ENCODE assay signal across 15 cellular contexts in the genomic region with DNA sequence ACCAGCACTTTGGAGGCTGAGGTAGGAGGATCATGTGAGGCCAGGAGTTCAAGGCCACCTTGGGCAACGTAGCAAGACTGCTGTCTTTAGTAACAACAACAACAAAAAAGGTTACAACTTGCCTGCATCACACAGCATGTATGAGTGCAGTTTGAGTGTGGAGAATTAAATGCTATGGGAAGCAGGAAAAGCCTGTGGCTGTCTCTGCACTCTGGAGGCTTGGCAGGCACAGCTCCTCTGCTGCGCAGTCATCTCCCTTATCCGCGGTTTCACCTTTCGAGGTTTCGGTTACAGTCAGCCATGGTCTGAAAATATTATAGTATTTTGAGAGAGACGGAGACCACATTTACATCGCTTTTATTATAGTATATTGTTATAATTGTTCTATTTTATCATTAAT. TPM values are rescaled to one million over a fixed set of nuclear protein-coding genes. Genes with fewer than 3 reads are reported as not detected.
DNase-seq lines count a peak whose midpoint lies in the region; ATAC-seq, FAIRE-seq and TF ChIP-seq lines count a peak whose summit lies in the region.
"Had no signal": no experiment of that assay in that cellular context is flagged by ENCODE, and none has a peak within 500 bp of the region (broad histone marks: within the 10 kb centered on the region; RNA-seq: fewer than 3 reads in every experiment).

No MANE protein-coding gene starts in this region.

- CTCF ChIA-PET in AG04450 (lab: Charles Lee): interaction anchor here (0.5 kb wide), 1 partner anchor 68 kb away, joined by 3 read pairs; no protein-coding TSS in a partner anchor

- peaks cover 58% of the 10 kb centered on the region for H3K4me1 Mint-ChIP-seq in astrocyte (ENCODE audit: low read depth, unreplicated experiment)

- no peaks in the 10 kb centered on the region for H3K9me3 Mint-ChIP-seq in astrocyte (ENCODE audit: unreplicated experiment)
- H3K9me3 Mint-ChIP-seq: activated CD4-positive, alpha-beta T cell treated with anti-CD3 and anti-CD28 coated beads, Interleukin-2, amount 10 ng/mL, durations not matched to agents 7 days and 5 days; CD4-positive, alpha-beta memory T cell; T-cell had no signal

- dilution Hi-C loops in keratinocyte (cut with MboI; ENCODE audit: extremely low pct_ligation_motif_present, low sequenced_read_pairs): no loop called here

- TF ChIP-seq CTCF in AG04450 (IDR thresholded peaks at IDR 0.05; ENCODE audit: low read depth, low read length) (no peak), astrocyte (IDR thresholded peaks at IDR 0.05; ENCODE audit: insufficient read depth, low read depth, low read length) (no peak), keratinocyte (optimal IDR thresholded peaks at IDR 0.05 in 1 of 3, IDR thresholded peaks at IDR 0.05 in 1 of 3, conservative IDR thresholded peaks at IDR 0.05 in 1 of 3; ENCODE audit: extremely low read depth in 1 of 3, insufficient read depth in 2 of 3, low read length in 3 of 3) (no peak)

- H4K20me1 ChIP-seq in astrocyte (ENCODE audit: insufficient read depth, low read length) (peaks cover 59% of the 10 kb centered on the region), keratinocyte (ENCODE audit: control insufficient read depth, extremely low read depth, insufficient read depth, low read length) (peaks cover 41% of the 10 kb centered on the region)

- H3K36me3 ChIP-seq in astrocyte (ENCODE audit: insufficient read depth, low read length) (peaks cover 39% of the 10 kb centered on the region), keratinocyte (ENCODE audit: control insufficient read depth in 2 of 2, extremely low read depth in 1 of 2, insufficient read depth in 2 of 2, low read length in 2 of 2) (peaks cover 27 to 54% of the 10 kb centered on the region in 2 experiments)
- H3K36me3 ChIP-seq: HAP-1 had no signal

- H3K4me1 ChIP-seq in astrocyte (ENCODE audit: insufficient read depth, low read length): peaks cover 56% of the 10 kb centered on the region
- peaks cover 65% of the 10 kb centered on the region for H3K4me1 ChIP-seq in keratinocyte (ENCODE audit: control insufficient read depth, extremely low read depth, insufficient read depth, low read length)

- peak overlapping the region; percentile 94 for H3K4me3 ChIP-seq in AG04450 (ENCODE audit: low read depth, low read length)
- H3K4me3 ChIP-seq in astrocyte (ENCODE audit: insufficient read depth, low read depth, low read length): peak overlapping the region; percentile 81
- H3K4me3 ChIP-seq in keratinocyte (ENCODE audit: control insufficient read depth in 2 of 3, extremely low read depth in 1 of 3, insufficient read depth in 2 of 3, low read depth in 1 of 3, low read length in 3 of 3): peak overlapping the region; percentile 70 to 90 (median 89)
- H3K4me3 ChIP-seq: HAP-1, mucosa of descending colon had no signal

- POLR2A ChIA-PET in AG04450 (lab: Yijun Ruan, JAX): interaction anchor here (0.6 kb wide), 1 partner anchor 29 kb away, joined by 3 read pairs; no protein-coding TSS in a partner anchor

- H3K9me3 ChIP-seq in AG04450 (ENCODE audit: control insufficient read depth, insufficient read depth, low read length) (no peaks in the 10 kb centered on the region; the same call in 1 of the 2 replicates), astrocyte (ENCODE audit: insufficient read depth, low read depth, low read length) (no peaks in the 10 kb centered on the region), keratinocyte (ENCODE audit: control insufficient read depth, low read depth, low read length) (no peaks in the 10 kb centered on the region)
- H3K9me3 ChIP-seq: HAP-1, mucosa of descending colon had no signal

- DNase-seq in AG04450 (ENCODE audit: low read depth, low spot score): no peak
- DNase-seq in G401 (ENCODE audit: low spot score): peak; percentile 70
- peak; percentile 48 for DNase-seq in astrocyte (ENCODE audit: low read depth)
- DNase-seq in keratinocyte (ENCODE audit: low read depth, low spot score): no peak
- DNase-seq in Ammon's horn (ENCODE audit: low spot score): no peak
- no peak for DNase-seq in D341Med (ENCODE audit: low spot score)
- no peak for DNase-seq in MV-4-11 (lab: John Stamatoyannopoulos, UW)
- DNase-seq: activated CD4-positive, alpha-beta T cell treated with anti-CD3 and anti-CD28 coated beads, Interleukin-2, amount 10 ng/mL, durations not matched to agents 7 days and 5 days; activated naive CD4-positive, alpha-beta T cell treated with anti-CD3 and anti-CD28 coated beads, Interleukin-2, amount 50 U/mL, for 16 hours; CD4-positive, alpha-beta memory T cell; mucosa of descending colon; substantia nigra; T-cell had no signal

- FAIRE-seq in astrocyte (lab: Jason Lieb, UNC) (no peak), keratinocyte (lab: Jason Lieb, UNC) (no peak)

- peak overlapping the region; percentile 97 for H3K4me3 Mint-ChIP-seq in astrocyte (ENCODE audit: unreplicated experiment)
- H3K4me3 Mint-ChIP-seq: activated CD4-positive, alpha-beta T cell treated with anti-CD3 and anti-CD28 coated beads, Interleukin-2, amount 10 ng/mL, durations not matched to agents 7 days and 5 days had no signal

- peak overlapping the region; percentile 72 for H3K27ac Mint-ChIP-seq in astrocyte (ENCODE audit: unreplicated experiment)
- H3K27ac Mint-ChIP-seq: activated CD4-positive, alpha-beta T cell treated with anti-CD3 and anti-CD28 coated beads, Interleukin-2, amount 10 ng/mL, durations not matched to agents 7 days and 5 days; T-cell had no signal

- H3K27me3 Mint-ChIP-seq in astrocyte (ENCODE audit: low read depth, unreplicated experiment): no peaks in the 10 kb centered on the region
- H3K27me3 Mint-ChIP-seq: activated CD4-positive, alpha-beta T cell treated with anti-CD3 and anti-CD28 coated beads, Interleukin-2, amount 10 ng/mL, durations not matched to agents 7 days and 5 days; CD4-positive, alpha-beta memory T cell; T-cell had no signal

- H3K4me2 ChIP-seq in astrocyte (ENCODE audit: low read length) (peak overlapping the region; percentile 98), keratinocyte (ENCODE audit: control insufficient read depth, extremely low read depth, insufficient read depth, low read depth, low read length) (peak overlapping the region; percentile 98)

- H3K9ac ChIP-seq in astrocyte (ENCODE audit: low read length) (peak overlapping the region; percentile 95), keratinocyte (ENCODE audit: control insufficient read depth, extremely low read depth, insufficient read depth, low read length) (peak overlapping the region; percentile 97)

- H3K36me3 Mint-ChIP-seq in astrocyte (ENCODE audit: low read depth, unreplicated experiment): peaks cover 29% of the 10 kb centered on the region
- H3K36me3 Mint-ChIP-seq: T-cell had no signal

- H3K27me3 ChIP-seq in AG04450 (ENCODE audit: control insufficient read depth, insufficient read depth, low read length) (no peaks in the 10 kb centered on the region), astrocyte (ENCODE audit: insufficient read depth, low read length) (no peaks in the 10 kb centered on the region), keratinocyte (ENCODE audit: control insufficient read depth, extremely low read depth, insufficient read depth, low read length) (no peaks in the 10 kb centered on the region)

- H3K27ac ChIP-seq in AG04450 (ENCODE audit: low read depth, low read length) (peak overlapping the region; percentile 31), astrocyte (ENCODE audit: low read depth, low read length) (peak overlapping the region; percentile 84), keratinocyte (ENCODE audit: control insufficient read depth, insufficient read depth, low read length) (peak overlapping the region; percentile 99)

- H3K79me2 ChIP-seq in astrocyte (ENCODE audit: insufficient read depth, low read length) (peaks cover 78% of the 10 kb centered on the region), keratinocyte (ENCODE audit: control insufficient read depth, insufficient read depth, low read length) (peaks cover 82% of the 10 kb centered on the region)

- in situ Hi-C loops in G401 (cut with HindIII; ENCODE audit: low sequenced_read_pairs): no loop called here

- peaks cover 13% of the 10 kb centered on the region for H3K9me1 ChIP-seq in keratinocyte (ENCODE audit: control insufficient read depth, extremely low read depth, insufficient read depth, low read length)

- H2AFZ ChIP-seq in astrocyte (ENCODE audit: low read depth, low read length) (no peak overlapping the region), keratinocyte (ENCODE audit: control insufficient read depth, low read length) (no peak overlapping the region)

- ATAC-seq in GM19351 (IDR thresholded peaks at IDR 0.05; ENCODE audit: unreplicated experiment): no peak
- ATAC-seq: mucosa of descending colon, T-cell had no signal

RNA-seq across cellular contexts. Expression of a gene that starts 2.9 kb away (rescaled TPM):
- polyA plus RNA-seq in AG04450 (2011; rRNA removed) (171 and 222 TPM in 2 replicates), keratinocyte (72.7 to 124 TPM (median 83.9 TPM) in 3 replicates)
- polyA minus RNA-seq in AG04450 (2011; rRNA and poly(A)+ RNA removed): 389 and 460 TPM in 2 replicates
- 12.6 and 21.1 TPM in 2 replicates for total RNA-seq in G401 (2014; rRNA removed; shearing (Covaris generic))
- total RNA-seq in astrocyte: 357 and 471 TPM in 2 replicates
- 172 TPM for polyA plus RNA-seq in keratinocyte (2011; ENCODE audit: low read depth)
- polyA plus RNA-seq in keratinocyte (2011; cell fraction: cytosol; rRNA removed): 76.6 and 79.2 TPM in 2 replicates
- polyA plus RNA-seq in keratinocyte (2011; cell fraction: nucleus; rRNA removed): 175 and 197 TPM in 2 replicates
- polyA plus RNA-seq in keratinocyte (2012; ENCODE audit: low replicate concordance): 52.2 and 143 TPM in 2 replicates
- 218 to 406 TPM (median 316 TPM) in 3 replicates for polyA minus RNA-seq in keratinocyte
- polyA minus RNA-seq in keratinocyte (2011; cell fraction: cytosol; rRNA and poly(A)+ RNA removed): 176 TPM
- 292 and 558 TPM in 2 replicates for polyA minus RNA-seq in keratinocyte (2011; cell fraction: nucleus; rRNA and poly(A)+ RNA removed)

Comparison
In these comparisons a context has a peak if more than half of its experiments do, and no peak if none do; other contexts are left out.
1. DNase-seq: peak in G401 (single experiment) and astrocyte (single experiment); none in AG04450 (single experiment), keratinocyte (single experiment), Ammon's horn (single experiment), D341Med (single experiment) and MV-4-11 (single experiment).
2. H3K27ac ChIP-seq: peak in every context shown above with its lines; median percentile 99 in keratinocyte; 84 in astrocyte; 31 in AG04450.
3. RNA of a gene that starts 2.9 kb away (total RNA-seq): 357 to 471 TPM in astrocyte; 12.6 to 21.1 TPM in G401; every median in the first group is over 10 times any median in the second.
4. Peak in every context shown above with its lines, with median percentiles within 50 percentile points of each other: H3K4me3 ChIP-seq.